Comparison of ENCODE assay signal across 14 cellular contexts in genomic region chr12:51822261-51822616, GRCh38. TPM values are rescaled to one million over a fixed set of nuclear protein-coding genes. Genes with fewer than 3 reads are reported as not detected.
DNase-seq lines count a peak whose midpoint lies in the region; ATAC-seq and TF ChIP-seq lines count a peak whose summit lies in the region.
"Had no signal": no experiment of that assay in that cellular context is flagged by ENCODE, and none has a peak within 500 bp of the region (broad histone marks: within the 10 kb centered on the region; RNA-seq: fewer than 3 reads in every experiment).

No MANE protein-coding gene starts in this region.

- H3K27ac Mint-ChIP-seq in CD8-positive, alpha-beta memory T cell: peak overlapping the region in 7 of 8 donors; percentile 50 to 85 (median 67)
- H3K27ac Mint-ChIP-seq in endothelial cell (ENCODE audit: unreplicated experiment): no peak overlapping the region

- H2AK5ac ChIP-seq in neuronal stem cell (ENCODE audit: low read depth, low read length): peak overlapping the region; percentile 39

- POLR2A ChIA-PET in CD8-positive, alpha-beta memory T cell (lab: Charles Lee): no interaction called here

- CTCF ChIA-PET in CD8-positive, alpha-beta memory T cell (lab: Charles Lee): no interaction called here

- H3K9me3 Mint-ChIP-seq in CD8-positive, alpha-beta memory T cell: no peaks in the 10 kb centered on the region
- no peaks in the 10 kb centered on the region for H3K9me3 Mint-ChIP-seq in endothelial cell (ENCODE audit: unreplicated experiment)

- no peaks in the 10 kb centered on the region for H3K36me3 Mint-ChIP-seq in CD8-positive, alpha-beta memory T cell
- peaks cover 11% of the 10 kb centered on the region for H3K36me3 Mint-ChIP-seq in endothelial cell (ENCODE audit: low read depth, unreplicated experiment)

- peak overlapping the region; percentile 83 for H3K23ac ChIP-seq in neuronal stem cell (ENCODE audit: low read depth, low read length, poor library complexity)

- peaks cover 10% of the 10 kb centered on the region for H3K4me1 ChIP-seq in CD8-positive, alpha-beta memory T cell (ENCODE audit: insufficient read depth, low read length)
- peaks cover 0 to 7% of the 10 kb centered on the region in 2 donors for H3K4me1 ChIP-seq in neuronal stem cell (ENCODE audit: control insufficient read depth in 2 of 2, insufficient read depth in 1 of 2, low read depth in 1 of 2, low read length in 2 of 2)

- H3K27ac ChIP-seq in CD8-positive, alpha-beta memory T cell (ENCODE audit: low read depth, low read length): no peak overlapping the region
- H3K27ac ChIP-seq in neuronal stem cell (replicated peaks; ENCODE audit: low read length): no peak overlapping the region
- H3K27ac ChIP-seq: left lung had no signal

- no peak overlapping the region for H3K4me2 ChIP-seq in neuronal stem cell (ENCODE audit: insufficient read depth, low read length, poor library complexity, severe bottlenecking)

- no peak overlapping the region for H4K91ac ChIP-seq in neuronal stem cell (ENCODE audit: low read depth, low read length, poor library complexity)

- H2BK15ac ChIP-seq in neuronal stem cell (ENCODE audit: low read length): no peak overlapping the region

- H3K9ac ChIP-seq in neuronal stem cell (ENCODE audit: low read depth, low read length, poor library complexity): no peak overlapping the region

- no peak overlapping the region for H3K14ac ChIP-seq in neuronal stem cell (ENCODE audit: low read length)

- ATAC-seq in GM21447 (IDR thresholded peaks at IDR 0.05; ENCODE audit: unreplicated experiment): no peak
- ATAC-seq: left lung had no signal

- no peaks in the 10 kb centered on the region for H3K27me3 Mint-ChIP-seq in CD8-positive, alpha-beta memory T cell
- H3K27me3 Mint-ChIP-seq in endothelial cell (ENCODE audit: unreplicated experiment): peaks cover 24% of the 10 kb centered on the region

- no peak overlapping the region for H3K4ac ChIP-seq in neuronal stem cell (ENCODE audit: low read length)

- no peak overlapping the region for H4K8ac ChIP-seq in neuronal stem cell (ENCODE audit: low read depth, low read length)

- H3K4me3 Mint-ChIP-seq in CD8-positive, alpha-beta memory T cell: peak overlapping the region; percentile 47 to 87 (median 64)
- peak overlapping the region; percentile 59 for H3K4me3 Mint-ChIP-seq in endothelial cell (ENCODE audit: unreplicated experiment)

- peak in 1 of 5 donors; percentile 51 for DNase-seq in CD8-positive, alpha-beta memory T cell
- no peak for DNase-seq in MG63
- no peak for DNase-seq in endothelial cell (ENCODE audit: low spot score)
- no peak for DNase-seq in neuronal stem cell (ENCODE audit: low spot score)
- DNase-seq in NCI-H2029 treated with DMSO at 0.1 percent for 48 hours (lab: John Stamatoyannopoulos, UW): no peak
- no peak for DNase-seq in DMS79 treated with DMSO at 0.1 percent for 48 hours (lab: John Stamatoyannopoulos, UW)
- no peak for DNase-seq in DMS114 treated with DMSO at 0.1 percent for 48 hours (lab: John Stamatoyannopoulos, UW; ENCODE audit: unreplicated experiment)
- DNase-seq: cerebellar nuclear complex, left lung, NCI-H510A, Peyer's patch, stomach, T-helper 9 cell had no signal

- H3K36me3 ChIP-seq in CD8-positive, alpha-beta memory T cell (ENCODE audit: insufficient read depth, low read length): no peaks in the 10 kb centered on the region
- no peaks in the 10 kb centered on the region for H3K36me3 ChIP-seq in MG63
- H3K36me3 ChIP-seq in neuronal stem cell (replicated peaks in 1 of 2; ENCODE audit: control insufficient read depth in 2 of 2, insufficient read depth in 2 of 2, low read length in 2 of 2): peaks cover 3 to 45% of the 10 kb centered on the region in 2 donors
- H3K36me3 ChIP-seq: left lung, Peyer's patch, stomach had no signal

- H3K79me1 ChIP-seq in neuronal stem cell (ENCODE audit: low read depth, low read length): peaks cover 5% of the 10 kb centered on the region

- H3K4me3 ChIP-seq in CD8-positive, alpha-beta memory T cell (ENCODE audit: low read length): no peak overlapping the region
- H3K4me3 ChIP-seq in MG63 (peak overlapping the region; percentile 34), neuronal stem cell (ENCODE audit: low read length in 2 of 2) (no peak overlapping the region)

- no peak for TF ChIP-seq CTCF in endothelial cell (IDR thresholded peaks at IDR 0.05; ENCODE audit: unreplicated experiment)

- peak overlapping the region; percentile 46 for H3K18ac ChIP-seq in neuronal stem cell (ENCODE audit: low read length)

- no CpG with 5 or more reads among the region's 16 CpGs for WGBS in neuronal stem cell (ENCODE audit: extremely low coverage in 2 of 2, insufficient read length in 2 of 2, insufficient replicate concordance in 1 of 2), 2 donors

- no peak overlapping the region for H2AFZ ChIP-seq in neuronal stem cell (ENCODE audit: low read length)

- no peaks in the 10 kb centered on the region for H3K9me3 ChIP-seq in CD8-positive, alpha-beta memory T cell (ENCODE audit: low read length)
- H3K9me3 ChIP-seq in MG63 (no peaks in the 10 kb centered on the region), neuronal stem cell (replicated peaks in 1 of 2; ENCODE audit: control insufficient read depth in 2 of 2, insufficient read depth in 1 of 2, low read depth in 1 of 2, low read length in 2 of 2) (no peaks in the 10 kb centered on the region)
- H3K9me3 ChIP-seq: left lung, Peyer's patch, stomach had no signal

- peaks cover 12 to 33% (median 23%) of the 10 kb centered on the region in 3 donors for H3K4me1 Mint-ChIP-seq in CD8-positive, alpha-beta memory T cell
- no peaks in the 10 kb centered on the region for H3K4me1 Mint-ChIP-seq in endothelial cell (ENCODE audit: unreplicated experiment)

- no peaks in the 10 kb centered on the region for H3K27me3 ChIP-seq in CD8-positive, alpha-beta memory T cell (ENCODE audit: insufficient read depth, low read length, poor library complexity, severe bottlenecking)
- no peaks in the 10 kb centered on the region for H3K27me3 ChIP-seq in MG63
- peaks cover 0 to 5% (median 0%) of the 10 kb centered on the region in 3 experiments for H3K27me3 ChIP-seq in neuronal stem cell (ENCODE audit: control insufficient read depth in 3 of 3, insufficient read depth in 3 of 3, low read depth in 1 of 3, low read length in 3 of 3)
- H3K27me3 ChIP-seq: Peyer's patch had no signal

- H2BK5ac ChIP-seq in neuronal stem cell (ENCODE audit: low read length): no peak overlapping the region

- no peak overlapping the region for H2BK120ac ChIP-seq in neuronal stem cell (ENCODE audit: low read depth, low read length)

- H2BK12ac ChIP-seq in neuronal stem cell (ENCODE audit: low read length): no peak overlapping the region

RNA-seq across cellular contexts. Expression of gene FIGNL2, which starts 26.3 kb away (rescaled TPM):
- total RNA-seq in CD8-positive, alpha-beta memory T cell: under 1 TPM; 0.42 to 0.70 TPM
- polyA plus RNA-seq in CD8-positive, alpha-beta memory T cell: 0.12 TPM
- total RNA-seq in MG63 (2014; rRNA removed; shearing (Covaris generic); ENCODE audit: low replicate concordance): 0.10 and 0.67 TPM in 2 replicates
- 42.0 TPM for total RNA-seq in endothelial cell (ENCODE audit: unreplicated experiment)
- 28.1 TPM for polyA plus RNA-seq in neuronal stem cell (2013, experiment 1 of 2)
- polyA plus RNA-seq in neuronal stem cell (2013, experiment 2 of 2): 28.7 TPM

Comparison
In these comparisons a context has a peak if more than half of its experiments do, and no peak if none do; other contexts are left out.
1. RNA of gene FIGNL2, which starts 26.3 kb away (total RNA-seq): 42.0 TPM in endothelial cell (single experiment); 0.42 to 0.70 TPM in CD8-positive, alpha-beta memory T cell and 0.10 to 0.67 TPM in MG63; every median in the first group is over 10 times any median in the second.